ENCODE assay signal across 9 cellular contexts in genomic region chr5:125411163-125412050, GRCh38.
A peak's percentile ranks its signal among the peaks of the same experiment; 100 is the strongest.
DNase-seq lines count a peak whose midpoint lies in the region; ATAC-seq, FAIRE-seq and TF ChIP-seq lines count a peak whose summit lies in the region.
"Had no signal": no experiment of that assay in that cellular context is flagged by ENCODE, and none has a peak within 500 bp of the region (broad histone marks: within the 10 kb centered on the region; RNA-seq: fewer than 3 reads in every experiment).

No MANE protein-coding gene starts in this region.

- TF ChIP-seq EP300 in transverse colon (IDR thresholded peaks at IDR 0.05; ENCODE audit: low read depth): no peak

- no peak for TF ChIP-seq POLR2A in transverse colon (IDR thresholded peaks at IDR 0.05)

- H3K36me3 Mint-ChIP-seq in Calu3 (ENCODE audit: insufficient read depth, unreplicated experiment) (peaks cover 34% of the 10 kb centered on the region), T-cell (no peaks in the 10 kb centered on the region)

- peaks cover 53% of the 10 kb centered on the region for H3K4me1 Mint-ChIP-seq in Calu3 (ENCODE audit: low read depth, unreplicated experiment)
- H3K4me1 Mint-ChIP-seq in T-cell: peaks cover 0 to 5% (median 0%) of the 10 kb centered on the region in 3 donors

- H3K27me3 ChIP-seq in ascending aorta: no peaks in the 10 kb centered on the region
- no peaks in the 10 kb centered on the region for H3K27me3 ChIP-seq in transverse colon

- H3K4me3 Mint-ChIP-seq in Calu3 (ENCODE audit: low read depth, unreplicated experiment) (peak overlapping the region; percentile 50), T-cell (no peak overlapping the region)

- H3K9ac ChIP-seq in kidney (ENCODE audit: low read length in 2 of 2): peak overlapping the region in 1 of 2 donors; percentile 69

- POLR2A ChIA-PET in T-cell (lab: Charles Lee): no interaction called here

- intact Hi-C loops in Calu3 (cut with micrococcal nuclease; ENCODE audit: unreplicated experiment) (loop anchor here (1.0 to 5.0 kb wide), 8 partner anchors 134 to 814 kb away; no protein-coding TSS in a partner anchor), ascending aorta (cut with DNase I) (loop anchor here (2.0 to 10.0 kb wide), 5 partner anchors 73 to 737 kb away; no protein-coding TSS in a partner anchor), kidney (cut with DNase I) (no loop called here), transverse colon (cut with DNase I; ENCODE audit: low total_unique reads) (loop anchor here (2.0 to 10.0 kb wide), 2 partner anchors 73 to 667 kb away; partner anchors contain the start of gene ZNF608)

- H3K36me3 ChIP-seq in ascending aorta (no peaks in the 10 kb centered on the region), kidney (ENCODE audit: control insufficient read depth in 1 of 2, insufficient read depth in 2 of 2, low read length in 2 of 2) (no peaks in the 10 kb centered on the region), transverse colon (no peaks in the 10 kb centered on the region)

- H3K27me3 Mint-ChIP-seq in Calu3 (ENCODE audit: unreplicated experiment) (no peaks in the 10 kb centered on the region), T-cell (no peaks in the 10 kb centered on the region)

- H3K27ac Mint-ChIP-seq in Calu3 (ENCODE audit: unreplicated experiment) (peak overlapping the region; percentile 96), T-cell (no peak overlapping the region)

- 31 to 34% methylated on average over 8 to 9 of the region's 9 CpGs for WGBS in transverse colon (ENCODE audit: low coverage in 1 of 2), 2 donors

- peak; percentile 50 for ATAC-seq in GM21423 (IDR thresholded peaks at IDR 0.05; ENCODE audit: unreplicated experiment)
- peak; percentile 50 for ATAC-seq in HG03575 (IDR thresholded peaks at IDR 0.05; ENCODE audit: extremely low read depth, insufficient number of reproducible peaks, low FRiP score, unreplicated experiment)
- ATAC-seq in T-cell (replicated peaks in 1 of 4): no peak

- H3K27ac ChIP-seq in ascending aorta: peak overlapping the region; percentile 66 to 69
- H3K27ac ChIP-seq in kidney (ENCODE audit: low read depth in 2 of 2, low read length in 2 of 2): peak overlapping the region; percentile 71 to 83
- peak overlapping the region; percentile 70 to 82 (median 74) for H3K27ac ChIP-seq in transverse colon
- H3K27ac ChIP-seq: HL-60 had no signal

- TF ChIP-seq CTCF in Calu3 (IDR thresholded peaks at IDR 0.05; ENCODE audit: unreplicated experiment): no peak
- no peak for TF ChIP-seq CTCF in ascending aorta (IDR thresholded peaks at IDR 0.05)
- no peak for TF ChIP-seq CTCF in kidney (IDR thresholded peaks at IDR 0.05; ENCODE audit: borderline replicate concordance, extremely low read depth, insufficient read depth)
- no peak for TF ChIP-seq CTCF in transverse colon (IDR thresholded peaks at IDR 0.05)

- H3K9me3 ChIP-seq in ascending aorta: no peaks in the 10 kb centered on the region
- no peaks in the 10 kb centered on the region for H3K9me3 ChIP-seq in kidney (ENCODE audit: control insufficient read depth in 1 of 2, low read length in 2 of 2)
- H3K9me3 ChIP-seq in transverse colon: no peaks in the 10 kb centered on the region

- DNase-seq in Calu3 (peak; percentile 58), ascending aorta (ENCODE audit: low spot score in 2 of 2) (no peak), kidney (no peak), transverse colon (peak; percentile 33), T-cell (no peak)
- DNase-seq in stimulated activated CD4-positive, alpha-beta T cell treated with anti-CD3 and anti-CD28 coated beads, Interleukin-15, amount 100 ng/mL, for 24 hours: no peak

- H3K4me1 ChIP-seq in ascending aorta (peaks cover 3 to 31% of the 10 kb centered on the region in 2 donors), kidney (ENCODE audit: control insufficient read depth in 1 of 2, insufficient read depth in 1 of 2, low read depth in 1 of 2, low read length in 2 of 2) (peaks cover 22 to 59% of the 10 kb centered on the region in 2 donors), transverse colon (peaks cover 32 to 60% (median 53%) of the 10 kb centered on the region in 4 donors)

- H3K4me3 ChIP-seq in ascending aorta (peak overlapping the region; percentile 38 to 48), kidney (ENCODE audit: low read length in 2 of 2) (peak overlapping the region; percentile 21 to 31), transverse colon (no peak overlapping the region)

- H3K9me3 Mint-ChIP-seq in Calu3 (ENCODE audit: low read depth, unreplicated experiment) (no peaks in the 10 kb centered on the region), T-cell (peaks cover 0 to 7% (median 4%) of the 10 kb centered on the region in 3 donors)

- CTCF ChIA-PET in Calu3 (lab: Charles Lee): interaction anchor here (0.7 to 2.0 kb wide), 7 partner anchors 11 to 1013 kb away, joined by 3 to 7 read pairs (median 4); no protein-coding TSS in a partner anchor
- CTCF ChIA-PET in T-cell (lab: Charles Lee): no interaction called here

- in situ Hi-C loops in transverse colon (cut with MboI; ENCODE audit: low pct_ligation_motif_present in 1 of 4, low pct_unique_long_range_greater_than_20kb in 1 of 4, low sequenced_read_pairs in 3 of 4): no loop called here

- TSS peak; percentile 56 for BruUV-seq in Calu3 (replicated peaks; lab: Mats Ljungman, UMichigan)

- FAIRE-seq in kidney (lab: Jason Lieb, UNC): no peak

Comparison
In these comparisons a context has a peak if more than half of its experiments do, and no peak if none do; other contexts are left out.
1. DNase-seq: peak in Calu3 (single experiment) and transverse colon (single experiment); none in ascending aorta (0 of 2), kidney (single experiment), T-cell (0 of 34) and stimulated activated CD4-positive, alpha-beta T cell treated with anti-CD3 and anti-CD28 coated beads, Interleukin-15, amount 100 ng/mL, for 24 hours (single experiment).
2. ATAC-seq: peak in GM21423 (single experiment) and HG03575 (single experiment); none in T-cell (0 of 4).
3. H3K4me3 ChIP-seq: peak in ascending aorta (2 of 2) and kidney (2 of 2); none in transverse colon (0 of 4).
4. Peak in every context shown above with its lines, with median percentiles within 50 percentile points of each other: H3K27ac ChIP-seq.